Comparison of ENCODE assay signal across 9 cellular contexts in the genomic region with DNA sequence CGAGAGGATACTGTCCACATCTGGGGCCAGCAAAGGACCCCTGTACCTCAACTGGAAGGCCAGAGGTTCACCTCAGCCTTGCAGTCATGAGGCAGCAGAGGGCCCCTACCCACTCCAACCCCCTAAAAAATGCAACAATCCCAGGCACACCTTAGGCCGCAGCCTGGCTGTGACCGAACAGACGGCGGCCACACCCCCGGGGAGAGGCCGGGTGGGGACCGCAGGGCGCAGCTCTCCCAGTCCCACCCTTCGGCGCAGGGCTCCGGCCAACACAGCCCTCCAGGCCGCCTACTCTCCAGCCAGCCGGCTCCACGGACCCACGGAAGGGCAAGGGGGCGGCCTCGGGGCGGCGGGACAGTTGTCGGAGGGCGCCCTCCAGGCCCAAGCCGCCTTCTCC. TPM values are rescaled to one million over a fixed set of nuclear protein-coding genes. Genes with fewer than 3 reads are reported as not detected.
A peak's percentile ranks its signal among the peaks of the same experiment; 100 is the strongest.
DNase-seq lines count a peak whose midpoint lies in the region; ATAC-seq and TF ChIP-seq lines count a peak whose summit lies in the region.
"Had no signal": no experiment of that assay in that cellular context is flagged by ENCODE, and none has a peak within 500 bp of the region (broad histone marks: within the 10 kb centered on the region; RNA-seq: fewer than 3 reads in every experiment).

No MANE protein-coding gene starts in this region.

- H3K4me1 ChIP-seq in A673 (ENCODE audit: insufficient read depth, low read length, poor library complexity, severe bottlenecking) = no peaks in the 10 kb centered on the region
- H3K4me1 ChIP-seq in OCI-LY3 (ENCODE audit: low read length) = no peaks in the 10 kb centered on the region

- CTCF ChIA-PET in A673 (lab: Charles Lee) = no interaction called here

- H3K4me3 ChIP-seq in A673 (ENCODE audit: low read depth, low read length, poor library complexity, severe bottlenecking) (peak overlapping the region; percentile 48), OCI-LY3 (ENCODE audit: low read length) (no peak overlapping the region)

- H3K4me3 Mint-ChIP-seq in effector memory CD8-positive, alpha-beta T cell = peak overlapping the region; percentile 45 to 82
- peak overlapping the region; percentile 39 to 92 (median 72) for H3K4me3 Mint-ChIP-seq in naive thymus-derived CD8-positive, alpha-beta T cell

- H3K9me3 Mint-ChIP-seq in effector memory CD8-positive, alpha-beta T cell = no peaks in the 10 kb centered on the region
- H3K9me3 Mint-ChIP-seq in naive thymus-derived CD8-positive, alpha-beta T cell = no peaks in the 10 kb centered on the region

- no peak for ATAC-seq in effector memory CD8-positive, alpha-beta T cell (replicated peaks)
- no peak for ATAC-seq in naive thymus-derived CD8-positive, alpha-beta T cell

- H3K36me3 ChIP-seq in A673 (ENCODE audit: insufficient read depth, low read length, poor library complexity, severe bottlenecking) = no peaks in the 10 kb centered on the region
- no peaks in the 10 kb centered on the region for H3K36me3 ChIP-seq in OCI-LY3 (replicated peaks; ENCODE audit: low read depth, low read length)

- H3K4me2 ChIP-seq in OCI-LY3 (ENCODE audit: low read length) = peak overlapping the region; percentile 16

- H3K27ac Mint-ChIP-seq in effector memory CD8-positive, alpha-beta T cell = peak overlapping the region; percentile 78 to 94
- peak overlapping the region; percentile 62 to 98 (median 82) for H3K27ac Mint-ChIP-seq in naive thymus-derived CD8-positive, alpha-beta T cell

- no peak overlapping the region for H2AFZ ChIP-seq in OCI-LY3 (ENCODE audit: low read depth, low read length)

- TF ChIP-seq CTCF in A673 (conservative IDR thresholded peaks at IDR 0.05; ENCODE audit: low read depth, low read length) (no peak), OCI-LY3 (IDR thresholded peaks at IDR 0.05; ENCODE audit: low read depth, low read length) (no peak)

- peaks cover 16 to 19% of the 10 kb centered on the region in 2 donors for H3K4me1 Mint-ChIP-seq in effector memory CD8-positive, alpha-beta T cell (ENCODE audit: low read depth in 2 of 2)
- peaks cover 19 to 38% (median 30%) of the 10 kb centered on the region in 4 donors for H3K4me1 Mint-ChIP-seq in naive thymus-derived CD8-positive, alpha-beta T cell

- no peak overlapping the region for H3K27ac ChIP-seq in A673 (ENCODE audit: low read depth, low read length, poor library complexity, severe bottlenecking)
- no peak overlapping the region for H3K27ac ChIP-seq in OCI-LY3 (ENCODE audit: low read length)

- no peak overlapping the region for H3K9ac ChIP-seq in OCI-LY3 (ENCODE audit: low read length)

- no peaks in the 10 kb centered on the region for H3K79me2 ChIP-seq in OCI-LY3 (ENCODE audit: low read length)

- H3K36me3 Mint-ChIP-seq in effector memory CD8-positive, alpha-beta T cell (ENCODE audit: insufficient read depth) = peaks cover 12% of the 10 kb centered on the region
- peaks cover 0 to 3% (median 0%) of the 10 kb centered on the region in 3 donors for H3K36me3 Mint-ChIP-seq in naive thymus-derived CD8-positive, alpha-beta T cell

- no TSS peak for BruUV-seq in A673 (replicated peaks; lab: Mats Ljungman, UMichigan)

- intact Hi-C loops in A673 (cut with micrococcal nuclease; ENCODE audit: unreplicated experiment) = no loop called here

- POLR2A ChIA-PET in A673 (lab: Charles Lee; ENCODE audit: low non-redundant PET) = no interaction called here
- POLR2A ChIA-PET in naive thymus-derived CD8-positive, alpha-beta T cell (lab: Charles Lee) = interaction anchor here (1.2 to 3.3 kb wide), 5 partner anchors 10 to 174 kb away, joined by 4 to 53 read pairs (median 6); a partner anchor contains a TSS

- no peaks in the 10 kb centered on the region for H3K27me3 ChIP-seq in A673 (replicated peaks; ENCODE audit: insufficient read depth, low read depth, low read length, poor library complexity)
- peaks cover 3% of the 10 kb centered on the region; the same call in 1 of the 2 replicates for H3K27me3 ChIP-seq in OCI-LY3 (ENCODE audit: low read depth, low read length)

- no peaks in the 10 kb centered on the region for H4K20me1 ChIP-seq in OCI-LY3 (ENCODE audit: insufficient read depth, low read length)

- no peaks in the 10 kb centered on the region for H3K27me3 Mint-ChIP-seq in effector memory CD8-positive, alpha-beta T cell
- H3K27me3 Mint-ChIP-seq in naive thymus-derived CD8-positive, alpha-beta T cell = no peaks in the 10 kb centered on the region

- H3K9me3 ChIP-seq in A673 (ENCODE audit: low read depth, low read length, poor library complexity, severe bottlenecking) (no peaks in the 10 kb centered on the region), OCI-LY3 (ENCODE audit: insufficient read depth, low read length) (no peaks in the 10 kb centered on the region)

- DNase-seq in A673 (ENCODE audit: low spot score) (no peak), GM19240 (ENCODE audit: insufficient read length, low spot score) (no peak), NCI-H69 (lab: John Stamatoyannopoulos, UW) (no peak)
- DNase-seq in effector memory CD8-positive, alpha-beta T cell = no peak
- DNase-seq in naive thymus-derived CD8-positive, alpha-beta T cell = no peak
- DNase-seq in activated effector memory CD4-positive, alpha-beta T cell treated with anti-CD3 and anti-CD28 coated beads, Interleukin-2, amount 50 U/mL, for 16 hours = no peak
- no peak for DNase-seq in NK-92 treated with Interleukin-12 subunit alpha and Interleukin-12 subunit beta, amount 100 ng/mL, for 24 hours (lab: John Stamatoyannopoulos, UW)

RNA-seq across cellular contexts. Expression of a gene that starts 0.5 kb away (rescaled TPM):
- total RNA-seq in A673 (2021) = 12.0 and 15.7 TPM in 2 replicates
- total RNA-seq in naive thymus-derived CD8-positive, alpha-beta T cell = 10 to 100 TPM; 51.4 to 55.1 TPM
- 10 to 100 TPM in 1 of 3 donors, 1 to 10 TPM in 2; 7.9 to 15.6 (median 9.1) TPM for polyA plus RNA-seq in naive thymus-derived CD8-positive, alpha-beta T cell
- total RNA-seq: HT1080 had no signal

RNA-seq across cellular contexts. Expression of a gene that starts 29.5 kb away (rescaled TPM):
- total RNA-seq in A673 (2021) = 0.35 and 0.45 TPM in 2 replicates
- total RNA-seq in naive thymus-derived CD8-positive, alpha-beta T cell = not detected
- under 1 TPM in 2 of 3 donors, not detected in 1; 0.05 to 0.11 TPM for polyA plus RNA-seq in naive thymus-derived CD8-positive, alpha-beta T cell

RNA-seq across cellular contexts. Expression of a gene that starts 35.5 kb away (rescaled TPM):
- 55.5 and 57.9 TPM in 2 replicates for total RNA-seq in A673 (2021)
- 10 to 100 TPM; 45.3 to 49.7 TPM for total RNA-seq in naive thymus-derived CD8-positive, alpha-beta T cell
- polyA plus RNA-seq in naive thymus-derived CD8-positive, alpha-beta T cell = 100 to 1,000 TPM in 2 of 3 donors, 10 to 100 TPM in 1; 98.8 to 117 (median 107) TPM
